9 cellular contexts compared by ENCODE assay signal in the genomic region with DNA sequence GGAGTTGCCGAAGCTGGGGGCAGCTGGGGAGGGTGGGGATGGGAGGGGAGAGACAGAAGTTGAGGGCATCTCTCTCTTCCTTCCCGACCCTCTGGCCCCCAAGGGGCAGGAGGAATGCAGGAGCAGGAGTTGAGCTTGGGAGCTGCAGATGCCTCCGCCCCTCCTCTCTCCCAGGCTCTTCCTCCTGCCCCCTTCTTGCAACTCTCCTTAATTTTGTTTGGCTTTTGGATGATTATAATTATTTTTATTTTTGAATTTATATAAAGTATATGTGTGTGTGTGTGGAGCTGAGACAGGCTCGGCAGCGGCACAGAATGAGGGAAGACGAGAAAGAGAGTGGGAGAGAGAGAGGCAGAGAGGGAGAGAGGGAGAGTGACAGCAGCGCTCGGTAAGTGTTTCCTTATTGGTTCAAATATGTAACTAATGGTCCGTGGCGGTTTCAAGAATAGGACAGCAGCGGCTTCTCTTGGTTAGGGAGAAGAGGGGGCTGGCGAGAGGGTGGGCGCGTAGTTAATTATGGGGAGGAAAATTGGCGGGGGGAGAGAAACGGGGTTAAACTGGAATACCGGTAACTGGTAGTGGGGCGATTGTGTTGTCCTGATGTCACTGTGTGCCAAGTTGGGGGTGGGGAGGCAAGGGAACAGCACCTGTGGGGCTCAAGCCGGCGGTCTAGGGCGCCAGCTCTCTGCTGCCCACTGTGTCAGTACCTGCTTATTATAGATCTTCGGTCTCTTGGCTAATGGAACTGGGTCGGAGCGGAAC. TPM values are rescaled to one million over a fixed set of nuclear protein-coding genes. Genes with fewer than 3 reads are reported as not detected.
DNase-seq lines count a peak whose midpoint lies in the region; ATAC-seq and TF ChIP-seq lines count a peak whose summit lies in the region.
"Had no signal": no experiment of that assay in that cellular context is flagged by ENCODE, and none has a peak within 500 bp of the region (broad histone marks: within the 10 kb centered on the region; RNA-seq: fewer than 3 reads in every experiment).

No MANE protein-coding gene starts in this region.

- TF ChIP-seq RAD21 in HCT116 (IDR thresholded peaks at IDR 0.05; ENCODE audit: low read depth): no peak

- H3K27ac Mint-ChIP-seq in activated T-helper 1 cell treated with anti-CD3 and anti-CD28 coated beads, Interleukin-12 subunit alpha, Interleukin-12 subunit beta, Interleukin-2, Interleukin-4 antibody, amounts not matched to agents 30 ng/mL and 10 ng/mL and 1 ng/mL, durations not matched to agents 14 hours and 24 hours and 36 hours: peak overlapping the region; percentile 67

- no peaks in the 10 kb centered on the region for H4K20me1 ChIP-seq in HCT116 (ENCODE audit: insufficient read depth)

- peak; percentile 57 to 70 for DNase-seq in NCI-H2081 (lab: John Stamatoyannopoulos, UW)
- no peak for DNase-seq in NCI-H2081 treated with DMSO at 0.1 percent for 48 hours (lab: John Stamatoyannopoulos, UW)
- no peak for DNase-seq in HCT116 (ENCODE audit: low read depth, low spot score)
- DNase-seq in NB4 (ENCODE audit: low read depth): peak; percentile 68
- no peak for DNase-seq in activated T-helper 1 cell treated with anti-CD3 and anti-CD28 coated beads, Interleukin-12 subunit alpha, Interleukin-12 subunit beta, Interleukin-2, Interleukin-4 antibody, amounts not matched to agents 30 ng/mL and 10 ng/mL and 1 ng/mL, durations not matched to agents 14 hours and 24 hours and 36 hours (ENCODE audit: low spot score)
- DNase-seq in iPS-NIHi11 (ENCODE audit: low spot score): peak; percentile 67
- DNase-seq in stomach: no peak
- no peak for DNase-seq in OCI-M1 (lab: John Stamatoyannopoulos, UW)

- POLR2A ChIA-PET in HCT116 (lab: Charles Lee): interaction anchor here (0.7 to 2.4 kb wide), 14 partner anchors 9 to 184 kb away, joined by 3 to 23 read pairs (median 4); a partner anchor contains a TSS

- peak overlapping the region; percentile 94 for H3K9ac ChIP-seq in HCT116 (ENCODE audit: low read length)
- H3K9ac ChIP-seq: BLaER1 had no signal

- TF ChIP-seq POLR2A in HCT116 (IDR thresholded peaks at IDR 0.05; ENCODE audit: borderline replicate concordance, extremely low read depth, insufficient read depth, insufficient read length): no peak
- no peak for TF ChIP-seq POLR2A in NB4 (IDR thresholded peaks at IDR 0.05; ENCODE audit: extremely low read depth, insufficient read length)
- TF ChIP-seq POLR2A in stomach (IDR thresholded peaks at IDR 0.05): no peak

- H3K9me3 Mint-ChIP-seq in activated T-helper 1 cell treated with anti-CD3 and anti-CD28 coated beads, Interleukin-12 subunit alpha, Interleukin-12 subunit beta, Interleukin-2, Interleukin-4 antibody, amounts not matched to agents 30 ng/mL and 10 ng/mL and 1 ng/mL, durations not matched to agents 14 hours and 24 hours and 36 hours: no peaks in the 10 kb centered on the region

- H3K36me3 Mint-ChIP-seq in activated T-helper 1 cell treated with anti-CD3 and anti-CD28 coated beads, Interleukin-12 subunit alpha, Interleukin-12 subunit beta, Interleukin-2, Interleukin-4 antibody, amounts not matched to agents 30 ng/mL and 10 ng/mL and 1 ng/mL, durations not matched to agents 14 hours and 24 hours and 36 hours (ENCODE audit: low read depth): no peaks in the 10 kb centered on the region

- H2AFZ ChIP-seq in HCT116 (ENCODE audit: low read depth, low read length, poor library complexity, severe bottlenecking): peak overlapping the region; percentile 61

- peak overlapping the region; percentile 82 for H3K4me3 Mint-ChIP-seq in activated T-helper 1 cell treated with anti-CD3 and anti-CD28 coated beads, Interleukin-12 subunit alpha, Interleukin-12 subunit beta, Interleukin-2, Interleukin-4 antibody, amounts not matched to agents 30 ng/mL and 10 ng/mL and 1 ng/mL, durations not matched to agents 14 hours and 24 hours and 36 hours

- H3K36me3 ChIP-seq in HCT116 (ENCODE audit: control insufficient read depth in 1 of 2, insufficient read depth in 2 of 2, low read length in 2 of 2) (no peaks in the 10 kb centered on the region), stomach (no peaks in the 10 kb centered on the region)
- H3K36me3 ChIP-seq: BLaER1 had no signal

- intact Hi-C loops in HCT116 (cut with micrococcal nuclease) (no loop called here), stomach (cut with DNase I; ENCODE audit: low total_unique reads) (no loop called here)
- intact Hi-C loops in activated T-helper 1 cell treated with anti-CD3 and anti-CD28 coated beads, Interleukin-12 subunit alpha, Interleukin-12 subunit beta, Interleukin-2, Interleukin-4 antibody, amounts not matched to agents 30 ng/mL and 10 ng/mL and 1 ng/mL, durations not matched to agents 14 hours and 24 hours and 36 hours (cut with micrococcal nuclease): loop anchor here (1.0 kb wide), 2 partner anchors 9 to 11 kb away; no protein-coding TSS in a partner anchor

- no peaks in the 10 kb centered on the region for H3K27me3 ChIP-seq in HCT116 (ENCODE audit: insufficient read depth, low read length)
- peaks cover 40 to 100% (median 98%) of the 10 kb centered on the region in 3 donors for H3K27me3 ChIP-seq in stomach

- no peaks in the 10 kb centered on the region for H3K9me2 ChIP-seq in HCT116 (ENCODE audit: insufficient read depth)

- ATAC-seq in HCT116: peak; percentile 62

- peak overlapping the region; percentile 76 to 88 for H3K4me3 ChIP-seq in HCT116 (replicated peaks in 1 of 2; ENCODE audit: low read depth in 1 of 2, low read length in 2 of 2)
- H3K4me3 ChIP-seq in NB4 (ENCODE audit: low read depth, low read length): peak overlapping the region; percentile 83
- peak overlapping the region; percentile 43 to 55 (median 46) for H3K4me3 ChIP-seq in stomach
- H3K4me3 ChIP-seq: BLaER1 had no signal

- BruUV-seq in HCT116 (replicated peaks; lab: Mats Ljungman, UMichigan): TSS peak; percentile 86

- H3K9me3 ChIP-seq in HCT116 (ENCODE audit: control insufficient read depth in 1 of 2, insufficient read depth in 1 of 2, low read depth in 1 of 2, low read length in 2 of 2): no peaks in the 10 kb centered on the region
- peaks cover 0 to 5% (median 0%) of the 10 kb centered on the region in 4 donors for H3K9me3 ChIP-seq in stomach
- H3K9me3 ChIP-seq: BLaER1 had no signal

- H3K4me1 Mint-ChIP-seq in activated T-helper 1 cell treated with anti-CD3 and anti-CD28 coated beads, Interleukin-12 subunit alpha, Interleukin-12 subunit beta, Interleukin-2, Interleukin-4 antibody, amounts not matched to agents 30 ng/mL and 10 ng/mL and 1 ng/mL, durations not matched to agents 14 hours and 24 hours and 36 hours (ENCODE audit: low read depth): peaks cover 21% of the 10 kb centered on the region

- WGBS in stomach, 5 donors: 3 to 9% (median 5%) methylated on average over 24 of the region's 24 CpGs

- H3K79me2 ChIP-seq in HCT116 (ENCODE audit: insufficient read depth, low read length): no peaks in the 10 kb centered on the region

- peak overlapping the region; percentile 99 for H3K4me2 ChIP-seq in HCT116 (ENCODE audit: low read length)
- H3K4me2 ChIP-seq: BLaER1 had no signal

- CTCF ChIA-PET in HCT116 (lab: Charles Lee): interaction anchor here (0.6 to 4.3 kb wide), 24 partner anchors 9 to 382 kb away, joined by 3 to 43 read pairs (median 4); a partner anchor contains a TSS

- H3K4me1 ChIP-seq in HCT116 (ENCODE audit: control insufficient read depth in 1 of 2, insufficient read depth in 2 of 2, low read length in 2 of 2) (peaks cover 24 to 43% of the 10 kb centered on the region in 2 experiments), stomach (peaks cover 28 to 54% (median 44%) of the 10 kb centered on the region in 4 donors)
- H3K4me1 ChIP-seq: BLaER1 had no signal

- peaks cover 71% of the 10 kb centered on the region for H3K27me3 Mint-ChIP-seq in activated T-helper 1 cell treated with anti-CD3 and anti-CD28 coated beads, Interleukin-12 subunit alpha, Interleukin-12 subunit beta, Interleukin-2, Interleukin-4 antibody, amounts not matched to agents 30 ng/mL and 10 ng/mL and 1 ng/mL, durations not matched to agents 14 hours and 24 hours and 36 hours (ENCODE audit: insufficient read depth)

- RAD21 ChIA-PET in HCT116 (lab: Charles Lee; ENCODE audit: low non-redundant PET in 1 of 2, low total read pairs in 2 of 2, uncharacterized antibody in 2 of 2, unreplicated experiment in 2 of 2): interaction anchor here (0.6 to 1.3 kb wide), 13 partner anchors 9 to 271 kb away, joined by 3 to 9 read pairs (median 3); a partner anchor contains a TSS

- TF ChIP-seq EP300 in stomach (IDR thresholded peaks at IDR 0.05): no peak

- TF ChIP-seq CTCF in HCT116 (IDR thresholded peaks at IDR 0.05 in 2 of 3, conservative IDR thresholded peaks at IDR 0.05 in 1 of 3; ENCODE audit: borderline replicate concordance in 1 of 3, insufficient read depth in 1 of 3, low read depth in 2 of 3, low read length in 2 of 3): peak in 1 of 3 experiments; percentile 26; a peak in 2 of 6 replicates
- no peak for TF ChIP-seq CTCF in NB4 (IDR thresholded peaks at IDR 0.05; ENCODE audit: low read depth, low read length)
- no peak for TF ChIP-seq CTCF in stomach (IDR thresholded peaks at IDR 0.05)

- H3K27ac ChIP-seq in HCT116 (ENCODE audit: low read depth, low read length) (peak overlapping the region; percentile 94), stomach (peak overlapping the region in 1 of 5 donors; percentile 66)
- H3K27ac ChIP-seq: BLaER1 had no signal

RNA-seq across cellular contexts. Expression of a gene that starts 8.4 kb away (rescaled TPM):
- total RNA-seq in HCT116 (2021; ENCODE audit: unreplicated experiment) (0.98 TPM), stomach (not detected)
- 0.52 and 0.90 TPM in 2 replicates for polyA plus RNA-seq in HCT116 (2012)
- total RNA-seq in activated T-helper 1 cell treated with anti-CD3 and anti-CD28 coated beads, Interleukin-12 subunit alpha, Interleukin-12 subunit beta, Interleukin-2, Interleukin-4 antibody, amounts not matched to agents 30 ng/mL and 10 ng/mL and 1 ng/mL, durations not matched to agents 14 hours and 24 hours and 36 hours: not detected in 2 replicates
- polyA plus RNA-seq in stomach: under 1 TPM in 1 of 3 donors, not detected in 2; 0.08 TPM

RNA-seq across cellular contexts. Expression of a gene that starts 11.0 kb away (rescaled TPM):
- 3.1 TPM for total RNA-seq in HCT116 (2021; ENCODE audit: unreplicated experiment)
- polyA plus RNA-seq in HCT116 (2012): 2.8 and 4.1 TPM in 2 replicates
- total RNA-seq in activated T-helper 1 cell treated with anti-CD3 and anti-CD28 coated beads, Interleukin-12 subunit alpha, Interleukin-12 subunit beta, Interleukin-2, Interleukin-4 antibody, amounts not matched to agents 30 ng/mL and 10 ng/mL and 1 ng/mL, durations not matched to agents 14 hours and 24 hours and 36 hours: not detected in 2 replicates
- total RNA-seq in stomach: 1 to 10 TPM in 1 of 5 donors, not detected in 4; 2.0 TPM
- polyA plus RNA-seq in stomach: 1 to 10 TPM in 1 of 3 donors, under 1 TPM in 1, not detected in 1; 0.46 to 1.0 TPM

RNA-seq across cellular contexts. Expression of a gene that starts 15.6 kb away (rescaled TPM):
- total RNA-seq in HCT116 (2021; ENCODE audit: unreplicated experiment) (1.1 TPM), stomach (not detected)
- polyA plus RNA-seq in HCT116 (2012): 0.37 and 0.42 TPM in 2 replicates
- not detected in 2 replicates for total RNA-seq in activated T-helper 1 cell treated with anti-CD3 and anti-CD28 coated beads, Interleukin-12 subunit alpha, Interleukin-12 subunit beta, Interleukin-2, Interleukin-4 antibody, amounts not matched to agents 30 ng/mL and 10 ng/mL and 1 ng/mL, durations not matched to agents 14 hours and 24 hours and 36 hours
- 1 to 10 TPM in 1 of 3 donors, under 1 TPM in 1, not detected in 1; 0.25 to 1.3 TPM for polyA plus RNA-seq in stomach

RNA-seq across cellular contexts. Expression of a gene that starts 17.2 kb away (rescaled TPM):
- total RNA-seq in HCT116 (2021; ENCODE audit: unreplicated experiment): 11.3 TPM
- 3.9 and 5.3 TPM in 2 replicates for polyA plus RNA-seq in HCT116 (2012)
- not detected in 2 replicates for total RNA-seq in activated T-helper 1 cell treated with anti-CD3 and anti-CD28 coated beads, Interleukin-12 subunit alpha, Interleukin-12 subunit beta, Interleukin-2, Interleukin-4 antibody, amounts not matched to agents 30 ng/mL and 10 ng/mL and 1 ng/mL, durations not matched to agents 14 hours and 24 hours and 36 hours
- not detected for total RNA-seq in stomach
- under 1 TPM in 1 of 3 donors, not detected in 2; 0.08 TPM for polyA plus RNA-seq in stomach

RNA-seq across cellular contexts. Expression of a gene that starts 32.3 kb away (rescaled TPM):
- 3.8 TPM for total RNA-seq in HCT116 (2021; ENCODE audit: unreplicated experiment)
- polyA plus RNA-seq in HCT116 (2012): 1.00 and 2.6 TPM in 2 replicates
- not detected in 2 replicates for total RNA-seq in activated T-helper 1 cell treated with anti-CD3 and anti-CD28 coated beads, Interleukin-12 subunit alpha, Interleukin-12 subunit beta, Interleukin-2, Interleukin-4 antibody, amounts not matched to agents 30 ng/mL and 10 ng/mL and 1 ng/mL, durations not matched to agents 14 hours and 24 hours and 36 hours
- not detected for total RNA-seq in stomach
- polyA plus RNA-seq in stomach: not detected

Comparison
In these comparisons a context has a peak if more than half of its experiments do, and no peak if none do; other contexts are left out.
1. DNase-seq: peak in NCI-H2081 (2 of 2), NB4 (single experiment) and iPS-NIHi11 (single experiment); none in NCI-H2081 treated with DMSO at 0.1 percent for 48 hours (single experiment), HCT116 (single experiment), activated T-helper 1 cell treated with anti-CD3 and anti-CD28 coated beads, Interleukin-12 subunit alpha, Interleukin-12 subunit beta, Interleukin-2, Interleukin-4 antibody, amounts not matched to agents 30 ng/mL and 10 ng/mL and 1 ng/mL, durations not matched to agents 14 hours and 24 hours and 36 hours (single experiment), stomach (single experiment) and OCI-M1 (single experiment).
2. Peak in every context shown above with its lines, with median percentiles within 50 percentile points of each other: H3K4me3 ChIP-seq.